ENCODE assay signal across 28 cellular contexts in the genomic region with DNA sequence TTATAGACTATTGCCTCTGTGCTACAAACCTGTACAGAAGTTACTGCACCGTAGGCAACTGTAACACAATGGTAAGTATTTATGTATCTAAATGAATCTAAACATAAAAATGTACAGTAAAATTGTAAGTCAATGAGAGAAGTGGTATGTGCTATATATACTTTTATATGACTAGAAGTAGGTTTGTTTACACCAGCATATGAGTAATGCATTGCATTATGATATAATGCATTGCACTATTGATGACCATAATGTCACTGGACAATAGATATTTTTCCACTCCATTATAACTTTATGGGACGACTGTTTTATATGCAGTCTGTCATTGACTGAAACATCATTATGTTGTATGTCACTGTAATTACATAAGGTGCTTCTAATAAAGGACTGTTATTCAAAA.
"Had no signal": no experiment of that assay in that cellular context is flagged by ENCODE, and none has a peak within 500 bp of the region (broad histone marks: within the 10 kb centered on the region; RNA-seq: fewer than 3 reads in every experiment).

No MANE protein-coding gene starts in this region.

- H3K9me3 ChIP-seq: gastroesophageal sphincter, heart left ventricle, left lung, prostate gland, right atrium auricular region, suprapubic skin, transverse colon, upper lobe of right lung, uterus had no signal

- H3K4me1 ChIP-seq: neural progenitor cell, prostate gland, uterus had no signal

- H3K4me2 ChIP-seq: hepatocyte, neural progenitor cell, smooth muscle cell had no signal

- H2AFZ ChIP-seq: hepatocyte, neural progenitor cell had no signal

- H3K4me3 ChIP-seq: coronary artery, gastroesophageal sphincter, heart left ventricle, hepatocyte, left lung, neural progenitor cell, prostate gland, right atrium auricular region, smooth muscle cell, suprapubic skin, transverse colon, upper lobe of right lung, uterus had no signal

- H3K79me2 ChIP-seq: hepatocyte had no signal

- H3K9ac ChIP-seq: neural progenitor cell had no signal

- FAIRE-seq: endometrium had no signal

- ATAC-seq: effector memory CD8-positive, alpha-beta T cell; esophagus mucosa; gastroesophageal sphincter; heart left ventricle; left cardiac atrium; left lung; naive thymus-derived CD4-positive, alpha-beta T cell; sciatic nerve; stimulated activated naive CD8-positive, alpha-beta T cell treated with anti-CD3 and anti-CD28 coated beads, Interleukin-15, amount 100 ng/mL, for 72 hours; upper lobe of right lung had no signal

- H3K27me3 ChIP-seq: gastroesophageal sphincter, heart left ventricle, hepatocyte, left lung, neural progenitor cell, right atrium auricular region, suprapubic skin, transverse colon, upper lobe of right lung, uterus had no signal

- H3K36me3 ChIP-seq: gastroesophageal sphincter, heart left ventricle, left lung, neural progenitor cell, prostate gland, right atrium auricular region, suprapubic skin, transverse colon, upper lobe of right lung, uterus had no signal

- DNase-seq: effector memory CD8-positive, alpha-beta T cell; foreskin fibroblast; heart left ventricle; left cardiac atrium; left lung; mesendoderm; midbrain; naive thymus-derived CD4-positive, alpha-beta T cell; stimulated activated CD4-positive, alpha-beta T cell treated with anti-CD3 and anti-CD28 coated beads, Interleukin-12 subunit alpha, Interleukin-12 subunit beta, amount 100 ng/mL, for 4 hours; stimulated activated CD4-positive, alpha-beta T cell treated with anti-CD3 and anti-CD28 coated beads, Interleukin-1b, Interleukin-23, amount 100 ng/mL, for 48 hours; stimulated activated CD4-positive, alpha-beta T cell treated with anti-CD3 and anti-CD28 coated beads, Interleukin-4, amount 100 ng/mL, for 1 hour; stimulated activated CD8-positive, alpha-beta memory T cell treated with anti-CD3 and anti-CD28 coated beads, Interleukin-4, amount 100 ng/mL, for 48 hours; stimulated activated naive CD4-positive, alpha-beta T cell; stimulated activated naive CD8-positive, alpha-beta T cell treated with anti-CD3 and anti-CD28 coated beads, Interleukin-15, amount 100 ng/mL, for 72 hours; transverse colon; upper lobe of right lung; uterus had no signal

- H3K27ac ChIP-seq: coronary artery, gastroesophageal sphincter, heart left ventricle, hepatocyte, left lung, neural progenitor cell, prostate gland, right atrium auricular region, suprapubic skin, transverse colon, upper lobe of right lung, uterus had no signal
